In the genomic region with DNA sequence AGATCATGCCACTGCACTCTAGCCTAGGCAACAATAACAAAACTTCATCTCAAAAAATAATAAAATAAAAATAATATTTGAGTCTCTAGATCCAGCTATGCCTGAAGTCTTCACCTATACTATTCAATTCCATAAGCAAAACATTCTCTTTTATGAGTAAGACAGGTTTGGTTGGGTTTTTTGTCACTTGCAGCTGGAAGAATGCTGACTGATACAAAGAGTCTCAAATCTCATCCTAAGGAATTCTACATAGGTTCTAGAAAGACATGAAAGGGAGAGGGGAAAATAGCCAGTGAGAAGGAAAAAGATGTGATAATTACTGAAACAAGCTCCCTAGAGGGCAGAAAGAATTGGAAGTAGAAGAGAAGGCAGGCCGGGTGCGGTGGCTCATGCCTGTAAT, we compare ENCODE assay signal across 2 cellular contexts.
TF ChIP-seq lines count a peak whose summit lies in the region.

No MANE protein-coding gene starts in this region.

TF ChIP-seq in HepG2, 621 proteins besides CTCF, POLR2A, EP300 and RAD21:
- TF ChIP-seq, protein P1, sequence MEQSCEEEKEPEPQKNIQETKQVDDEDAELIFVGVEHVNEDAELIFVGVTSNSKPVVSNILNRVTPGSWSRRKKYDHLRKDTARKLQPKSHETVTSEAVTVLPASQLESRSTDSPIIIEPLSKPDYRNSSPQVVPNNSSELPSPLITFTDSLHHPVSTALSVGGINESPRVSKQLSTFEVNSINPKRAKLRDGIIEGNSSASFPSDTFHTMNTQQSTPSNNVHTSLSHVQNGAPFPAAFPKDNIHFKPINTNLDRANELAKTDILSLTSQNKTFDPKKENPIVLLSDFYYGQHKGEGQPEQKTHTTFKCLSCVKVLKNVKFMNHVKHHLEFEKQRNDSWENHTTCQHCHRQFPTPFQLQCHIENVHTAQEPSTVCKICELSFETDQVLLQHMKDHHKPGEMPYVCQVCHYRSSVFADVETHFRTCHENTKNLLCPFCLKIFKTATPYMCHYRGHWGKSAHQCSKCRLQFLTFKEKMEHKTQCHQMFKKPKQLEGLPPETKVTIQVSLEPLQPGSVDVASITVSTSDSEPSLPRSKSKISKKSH (CRISPR knock-in tag; IDR thresholded peaks at IDR 0.05; ENCODE audit: borderline replicate concordance) = no peak
- TF ChIP-seq SP4 (CRISPR knock-in tag; IDR thresholded peaks at IDR 0.05) (no peak), BCL6 (CRISPR knock-in tag; IDR thresholded peaks at IDR 0.05) (no peak), RBAK (CRISPR knock-in tag; IDR thresholded peaks at IDR 0.05) (peak; percentile 71; the same call in 1 of the 2 replicates), MAFK (conservative IDR thresholded peaks at IDR 0.05 in 1 of 2, IDR thresholded peaks at IDR 0.05 in 1 of 2; ENCODE audit: low read length in 2 of 2) (0 out of 4 replicates have a peak, but pooled peaks of 1 of the 2 experiments have one; percentile 7)
TF ChIP-seq in HepG2: peak in this region for 2.

TF ChIP-seq in K562, 482 proteins besides CTCF, POLR2A, EP300 and RAD21:
- TF ChIP-seq SAP30 (IDR thresholded peaks at IDR 0.05; ENCODE audit: borderline replicate concordance, insufficient read depth, low read depth, low read length, poor library complexity, severe bottlenecking) (no peak), RBM25 (IDR thresholded peaks at IDR 0.05; ENCODE audit: low read depth, low read length, severe bottlenecking) (peak; percentile 22)
TF ChIP-seq in K562: peak in this region for 1.
